23 cellular contexts compared by ENCODE assay signal in the genomic region with DNA sequence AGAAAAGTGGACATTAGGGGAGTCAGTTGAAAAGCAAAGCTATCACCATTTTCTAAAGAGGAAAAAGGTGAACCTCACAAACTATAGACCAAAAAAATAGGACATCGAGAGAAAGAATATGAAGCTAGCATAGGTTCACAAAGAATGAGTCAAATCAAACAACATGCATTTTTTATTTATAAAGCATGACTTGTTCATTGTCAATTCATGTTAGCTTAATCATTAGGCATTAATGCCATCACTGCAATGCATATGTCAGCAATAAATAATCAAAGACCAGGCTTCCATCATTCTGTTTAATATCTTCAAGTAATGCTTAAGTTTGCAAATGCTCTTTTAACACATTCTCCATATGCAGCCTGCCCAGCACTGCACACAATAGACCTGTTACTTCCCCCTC.
"Had no signal": no experiment of that assay in that cellular context is flagged by ENCODE, and none has a peak within 500 bp of the region (broad histone marks: within the 10 kb centered on the region; RNA-seq: fewer than 3 reads in every experiment).

No MANE protein-coding gene starts in this region.

- H2AFZ ChIP-seq: hepatocyte had no signal

- H3K27me3 ChIP-seq: gastroesophageal sphincter, hepatocyte, testis, transverse colon had no signal

- DNase-seq: activated CD4-positive, alpha-beta memory T cell treated with anti-CD3 and anti-CD28 coated beads for 36 hours; activated CD4-positive, alpha-beta T cell treated with anti-CD3 and anti-CD28 coated beads, Interleukin-2, amount 10 ng/mL, durations not matched to agents 24 days and 14 days; activated CD4-positive, CD25-positive, alpha-beta regulatory T cell treated with anti-CD3 and anti-CD28 coated beads, Interleukin-2, amount 50 U/mL, for 72 hours; activated CD8-positive, alpha-beta memory T cell treated with anti-CD3 and anti-CD28 coated beads, Interleukin-2, amount 50 U/mL, for 4 hours; activated effector memory CD4-positive, alpha-beta T cell treated with anti-CD3 and anti-CD28 coated beads, Interleukin-2, amount 50 U/mL, for 16 hours; activated naive CD4-positive, alpha-beta T cell treated with anti-CD3 and anti-CD28 coated beads, Interleukin-2, amount 50 U/mL, for 16 hours; activated T-cell treated with anti-CD3 and anti-CD28 coated beads, Interleukin-2, amount 50 U/mL, for 1 hour; amygdala; endodermal cell; erythroblast; islet precursor cell; left cardiac atrium; left ventricle myocardium superior; mucosa of descending colon; posterior cingulate gyrus; stimulated activated CD4-positive, alpha-beta T cell treated with anti-CD3 and anti-CD28 coated beads, Interleukin-2, amount 100 ng/mL, for 48 hours; stimulated activated naive CD4-positive, alpha-beta T cell treated with Interleukin-2 at 50 U/mL for 16 hours; T-helper 2 cell; testis; transverse colon had no signal

- H3K4me2 ChIP-seq: hepatocyte had no signal

- H3K79me2 ChIP-seq: hepatocyte had no signal

- H3K9me3 ChIP-seq: gastroesophageal sphincter, mucosa of descending colon, testis, transverse colon had no signal

- ATAC-seq: mucosa of descending colon; natural killer cell treated with Interleukin-12 subunit alpha and Interleukin-12 subunit beta and Interleukin-15 and Interleukin-18, amount 100 ng/mL, for 72 hours had no signal

- H3K4me1 ChIP-seq: testis, transverse colon had no signal

- H3K4me3 ChIP-seq: gastroesophageal sphincter, hepatocyte, mucosa of descending colon, testis, transverse colon had no signal

- H3K27ac ChIP-seq: gastroesophageal sphincter, hepatocyte, testis, transverse colon had no signal

- H3K36me3 ChIP-seq: transverse colon had no signal
